20 cellular contexts compared by ENCODE assay signal in the genomic region with DNA sequence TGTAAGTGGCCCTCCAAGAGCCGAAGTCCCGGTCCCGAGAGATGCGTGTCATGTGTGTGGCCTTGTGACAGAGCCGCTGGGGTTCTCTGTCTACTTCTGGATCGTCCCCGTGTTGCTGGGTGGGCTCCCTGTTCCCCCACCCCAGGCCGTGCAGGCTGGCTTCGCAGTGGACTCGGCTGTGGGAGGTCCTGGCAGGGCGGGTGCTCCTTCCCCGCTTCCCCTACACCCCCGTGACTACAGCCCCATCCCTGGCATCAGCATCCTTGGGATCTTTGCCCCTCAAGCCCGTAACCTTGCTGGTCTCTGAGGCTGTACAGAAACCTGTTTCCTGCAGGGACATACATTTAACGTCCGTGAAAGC.
DNase-seq lines count a peak whose midpoint lies in the region; ATAC-seq, FAIRE-seq and TF ChIP-seq lines count a peak whose summit lies in the region.
"Had no signal": no experiment of that assay in that cellular context is flagged by ENCODE, and none has a peak within 500 bp of the region (broad histone marks: within the 10 kb centered on the region; RNA-seq: fewer than 3 reads in every experiment).

No MANE protein-coding gene starts in this region.

- H2BK5ac ChIP-seq in mesenchymal stem cell (ENCODE audit: low read depth, low read length, poor library complexity, severe bottlenecking): no peak overlapping the region

- intact Hi-C loops in K562 (cut with micrococcal nuclease): no loop called here

- no peaks in the 10 kb centered on the region for H3K9me1 ChIP-seq in K562 (ENCODE audit: control insufficient read depth, insufficient read depth, low read length)

- POLR2A ChIA-PET in K562 (lab: Yijun Ruan, JAX): no interaction called here

- H3K79me2 ChIP-seq in K562 (ENCODE audit: control insufficient read depth, insufficient read depth, low read length): no peaks in the 10 kb centered on the region

- no peak for TF ChIP-seq RAD21 in K562 (CRISPR knock-in tag; conservative IDR thresholded peaks at IDR 0.05 in 1 of 2, IDR thresholded peaks at IDR 0.05 in 1 of 2)

- H4K91ac ChIP-seq in mesenchymal stem cell (ENCODE audit: low read length): no peak overlapping the region

- no peak overlapping the region for H3K23ac ChIP-seq in mesenchymal stem cell (ENCODE audit: low read length in 2 of 2)

- DNase-seq in GM20000 (ENCODE audit: low spot score): peak; percentile 42
- DNase-seq in K562 (ENCODE audit: extremely low read depth in 1 of 4, low spot score in 3 of 4): no peak
- no peak for DNase-seq in mesenchymal stem cell
- no peak for DNase-seq in suprapubic skin (ENCODE audit: low spot score in 2 of 2)
- DNase-seq in omental fat pad (ENCODE audit: low spot score): no peak
- no peak for DNase-seq in G401 (ENCODE audit: low spot score)
- DNase-seq: BE2C; C1 segment of cervical spinal cord; CD4-positive, CD25-positive, alpha-beta regulatory T cell; COR-L47; DMS 273 treated with DMSO at 0.1 percent for 48 hours; DMS53; DND-41; EL; HCEC 1CT had no signal

- no peak for TF ChIP-seq EP300 in K562 (IDR thresholded peaks at IDR 0.05; ENCODE audit: low read length)
- TF ChIP-seq EP300 in suprapubic skin (IDR thresholded peaks at IDR 0.05): no peak

- TF ChIP-seq POLR2A in K562 (conservative IDR thresholded peaks at IDR 0.05) (no peak), suprapubic skin (IDR thresholded peaks at IDR 0.05) (no peak)

- H3K4ac ChIP-seq in mesenchymal stem cell (ENCODE audit: low read depth in 1 of 2, low read length in 2 of 2): no peak overlapping the region

- no peak overlapping the region for H2BK15ac ChIP-seq in mesenchymal stem cell (ENCODE audit: low read depth, poor library complexity, severe bottlenecking)

- no peak overlapping the region for H2AK5ac ChIP-seq in mesenchymal stem cell (ENCODE audit: low read length, severe bottlenecking)

- no peak overlapping the region for H4K8ac ChIP-seq in mesenchymal stem cell (ENCODE audit: low read length)

- no peaks in the 10 kb centered on the region for H4K20me1 ChIP-seq in K562 (replicated peaks; ENCODE audit: control insufficient read depth, insufficient read depth, low read length)

- H3K18ac ChIP-seq in mesenchymal stem cell (ENCODE audit: low read depth in 1 of 2, low read length in 2 of 2): no peak overlapping the region

- H3K36me3 ChIP-seq in K562 (ENCODE audit: control insufficient read depth, insufficient read depth, low read length) (no peaks in the 10 kb centered on the region), mesenchymal stem cell (ENCODE audit: control insufficient read depth in 1 of 2, insufficient read depth in 2 of 2, low read depth in 1 of 2, low read length in 2 of 2) (peaks cover 4 to 11% of the 10 kb centered on the region in 2 experiments), suprapubic skin (peaks cover 5% of the 10 kb centered on the region)
- H3K36me3 ChIP-seq: BE2C had no signal

- TF ChIP-seq CTCF in GM20000 (IDR thresholded peaks at IDR 0.05; ENCODE audit: extremely low read depth, missing control alignments) (no peak), K562 (IDR thresholded peaks at IDR 0.05 in 2 of 3, conservative IDR thresholded peaks at IDR 0.05 in 1 of 3; ENCODE audit: insufficient read depth in 2 of 3, low read depth in 1 of 3, low read length in 3 of 3) (no peak), suprapubic skin (IDR thresholded peaks at IDR 0.05) (no peak), omental fat pad (IDR thresholded peaks at IDR 0.05) (no peak)

- H3K4me1 ChIP-seq in K562 (replicated peaks in 1 of 2; ENCODE audit: control insufficient read depth in 2 of 2, insufficient read depth in 2 of 2, low read length in 2 of 2) (peaks cover 0 to 8% of the 10 kb centered on the region in 2 experiments; a peak in 2 of 5 replicates), mesenchymal stem cell (ENCODE audit: control insufficient read depth, insufficient read depth, low read depth, low read length) (no peaks in the 10 kb centered on the region), suprapubic skin (peaks cover 48% of the 10 kb centered on the region)
- H3K4me1 ChIP-seq: BE2C had no signal

- no peaks in the 10 kb centered on the region for H3K79me1 ChIP-seq in mesenchymal stem cell (replicated peaks; ENCODE audit: low read length, poor library complexity, severe bottlenecking)

- no peak overlapping the region for H2AFZ ChIP-seq in K562 (ENCODE audit: low read depth, low read length)
- no peak overlapping the region for H2AFZ ChIP-seq in mesenchymal stem cell (ENCODE audit: low read depth, low read length)
- H2AFZ ChIP-seq: GM23248 had no signal

- WGBS in K562 (ENCODE audit: insufficient coverage, low coverage, missing lambda C conversion rate): 7% methylated on average over 16 of the region's 16 CpGs
- 90% methylated on average over 16 of the region's 16 CpGs for WGBS in mesenchymal stem cell
- WGBS in suprapubic skin: 60% methylated on average over 16 of the region's 16 CpGs

- BruUV-seq in K562 (replicated peaks; lab: Mats Ljungman, UMichigan): no TSS peak

- no peak for FAIRE-seq in K562 (lab: Jason Lieb, UNC)
- FAIRE-seq: G401.6 had no signal

- ATAC-seq in K562 (no peak), omental fat pad (ENCODE audit: low FRiP score) (no peak), HG02678 (IDR thresholded peaks at IDR 0.05; ENCODE audit: unreplicated experiment) (no peak), GM21360 (IDR thresholded peaks at IDR 0.05; ENCODE audit: unreplicated experiment) (no peak)

- no peak overlapping the region for H3K4me3 ChIP-seq in K562
- H3K4me3 ChIP-seq in mesenchymal stem cell (ENCODE audit: insufficient read depth in 1 of 2, low read depth in 1 of 2, low read length in 2 of 2): peak overlapping the region in 1 of 2 experiments; percentile 59
- peak overlapping the region; percentile 31 for H3K4me3 ChIP-seq in suprapubic skin
- H3K4me3 ChIP-seq: GM23248 had no signal

- in situ Hi-C loops in K562 (cut with MboI) (no loop called here), G401 (cut with HindIII; ENCODE audit: low sequenced_read_pairs) (no loop called here)

- H3K9ac ChIP-seq in K562 (ENCODE audit: insufficient read depth in 1 of 2, low read depth in 2 of 2, low read length in 2 of 2) (no peak overlapping the region), mesenchymal stem cell (ENCODE audit: low read length) (peak overlapping the region; percentile 33)
- H3K9ac ChIP-seq: GM23248, KMS-11 had no signal

- H3K14ac ChIP-seq in mesenchymal stem cell (ENCODE audit: low read length in 2 of 2): no peak overlapping the region

- no peaks in the 10 kb centered on the region for H3K9me3 ChIP-seq in K562 (replicated peaks; ENCODE audit: control insufficient read depth, insufficient read depth, low read depth, low read length)
- no peaks in the 10 kb centered on the region for H3K9me3 ChIP-seq in mesenchymal stem cell (ENCODE audit: control insufficient read depth, low read length)
- H3K9me3 ChIP-seq in suprapubic skin: no peaks in the 10 kb centered on the region
- H3K9me3 ChIP-seq: BE2C had no signal

- no peak overlapping the region for H2BK12ac ChIP-seq in mesenchymal stem cell (ENCODE audit: low read length in 2 of 2)

- peaks cover 14 to 52% of the 10 kb centered on the region in 2 experiments; a peak in 4 of 5 replicates for H3K27me3 ChIP-seq in K562 (ENCODE audit: control insufficient read depth in 2 of 2, insufficient read depth in 2 of 2, low read length in 2 of 2)
- H3K27me3 ChIP-seq in mesenchymal stem cell (ENCODE audit: control insufficient read depth in 1 of 2, insufficient read depth in 1 of 2, low read length in 2 of 2): peaks cover 0 to 23% of the 10 kb centered on the region in 2 experiments
- H3K27me3 ChIP-seq in suprapubic skin: peaks cover 36% of the 10 kb centered on the region
- H3K27me3 ChIP-seq: BE2C had no signal

- H3K4me2 ChIP-seq in K562 (ENCODE audit: insufficient read depth, low read length) (no peak overlapping the region), mesenchymal stem cell (ENCODE audit: low read length, poor library complexity, severe bottlenecking) (no peak overlapping the region)
- H3K4me2 ChIP-seq: KMS-11 had no signal

- H3K27ac ChIP-seq in K562 (ENCODE audit: extremely low read depth, low read depth, low read length) (no peak overlapping the region), mesenchymal stem cell (ENCODE audit: low read length, poor library complexity, severe bottlenecking) (no peak overlapping the region), suprapubic skin (peak overlapping the region; percentile 67)
- H3K27ac ChIP-seq: GM23248, KMS-11 had no signal

- no peak overlapping the region for H2BK120ac ChIP-seq in mesenchymal stem cell (ENCODE audit: low read depth, low read length)

- CTCF ChIA-PET in K562 (lab: Yijun Ruan, JAX; ENCODE audit: low intra/inter-chr PET ratio): no interaction called here

TF ChIP-seq in K562, 482 proteins besides CTCF, POLR2A, EP300 and RAD21:
- no peak for TF ChIP-seq MCM7 (IDR thresholded peaks at IDR 0.05)
- TF ChIP-seq MAZ (CRISPR knock-in tag; conservative IDR thresholded peaks at IDR 0.05 in 1 of 2, IDR thresholded peaks at IDR 0.05 in 1 of 2): no peak
- TF ChIP-seq EZH2 (IDR thresholded peaks at IDR 0.05; ENCODE audit: borderline replicate concordance, low read depth, low read length): 0 out of 2 replicates have a peak, but pooled peaks have one; percentile 31
- TF ChIP-seq IRF2 (CRISPR knock-in tag; IDR thresholded peaks at IDR 0.05): no peak
- no peak for TF ChIP-seq TBP (optimal IDR thresholded peaks at IDR 0.05; ENCODE audit: low read depth, low read length)
